9 cellular contexts compared by ENCODE assay signal in genomic region chr3:129597792-129598381, GRCh38. TPM values are rescaled to one million over a fixed set of nuclear protein-coding genes. Genes with fewer than 3 reads are reported as not detected.
DNase-seq lines count a peak whose midpoint lies in the region; ATAC-seq and TF ChIP-seq lines count a peak whose summit lies in the region.
"Had no signal": no experiment of that assay in that cellular context is flagged by ENCODE, and none has a peak within 500 bp of the region (broad histone marks: within the 10 kb centered on the region; RNA-seq: fewer than 3 reads in every experiment).

No MANE protein-coding gene starts in this region.

- H3K4me3 Mint-ChIP-seq in activated T-cell treated with anti-CD3 and anti-CD28 coated beads, Interleukin-2, amount 50 U/mL, for 4 hours, result no peak overlapping the region

- intact Hi-C loops in esophagus muscularis mucosa (cut with DNase I), result no loop called here

- 61% methylated on average over 8 of the region's 12 CpGs for WGBS in esophagus muscularis mucosa

- peak overlapping the region; percentile 55 for H3K4me3 ChIP-seq in BLaER1
- peak overlapping the region; percentile 5 to 47 (median 22) for H3K4me3 ChIP-seq in esophagus muscularis mucosa
- no peak overlapping the region for H3K4me3 ChIP-seq in parathyroid adenoma (ENCODE audit: low read depth, low read length)

- peaks cover 100% of the 10 kb centered on the region for H3K4me1 ChIP-seq in BLaER1
- peaks cover 87 to 100% (median 99%) of the 10 kb centered on the region in 4 donors for H3K4me1 ChIP-seq in esophagus muscularis mucosa
- no peaks in the 10 kb centered on the region for H3K4me1 ChIP-seq in parathyroid adenoma

- TF ChIP-seq CTCF in esophagus muscularis mucosa (IDR thresholded peaks at IDR 0.05) (no peak), parathyroid adenoma (IDR thresholded peaks at IDR 0.05) (no peak)

- H3K36me3 ChIP-seq in BLaER1 (peaks cover 16% of the 10 kb centered on the region), esophagus muscularis mucosa (peaks cover 0 to 16% (median 0%) of the 10 kb centered on the region in 4 donors), parathyroid adenoma (ENCODE audit: control insufficient read depth, insufficient read depth, low read length) (no peaks in the 10 kb centered on the region)

- no peak overlapping the region for H2AFZ ChIP-seq in parathyroid adenoma

- no peaks in the 10 kb centered on the region for H3K9me3 Mint-ChIP-seq in activated T-cell treated with anti-CD3 and anti-CD28 coated beads, Interleukin-2, amount 50 U/mL, for 4 hours

- H3K9ac ChIP-seq in BLaER1, result peak overlapping the region; percentile 87
- H3K9ac ChIP-seq in parathyroid adenoma, result no peak overlapping the region

- peaks cover 37% of the 10 kb centered on the region for H3K4me1 Mint-ChIP-seq in activated T-cell treated with anti-CD3 and anti-CD28 coated beads, Interleukin-2, amount 50 U/mL, for 4 hours (ENCODE audit: low read depth)

- TF ChIP-seq EP300 in esophagus muscularis mucosa (IDR thresholded peaks at IDR 0.05), result no peak

- no peak for TF ChIP-seq POLR2A in esophagus muscularis mucosa (IDR thresholded peaks at IDR 0.05; ENCODE audit: low read depth)

- peaks cover 2% of the 10 kb centered on the region for H3K79me2 ChIP-seq in parathyroid adenoma

- no peaks in the 10 kb centered on the region for H3K9me3 ChIP-seq in BLaER1
- no peaks in the 10 kb centered on the region for H3K9me3 ChIP-seq in esophagus muscularis mucosa
- H3K9me3 ChIP-seq in parathyroid adenoma (ENCODE audit: control insufficient read depth, low read length), result no peaks in the 10 kb centered on the region

- H4K20me1 ChIP-seq in BLaER1, result peaks cover 53% of the 10 kb centered on the region

- H3K4me2 ChIP-seq in BLaER1 (peak overlapping the region; percentile 100), parathyroid adenoma (ENCODE audit: low read length) (no peak overlapping the region)

- no peak for ATAC-seq in HG02885 (IDR thresholded peaks at IDR 0.05; ENCODE audit: poor library complexity, unreplicated experiment)
- ATAC-seq in activated T-cell treated with anti-CD3 and anti-CD28 coated beads, Interleukin-2, amount 50 U/mL, for 4 hours, result no peak

- peaks cover 1% of the 10 kb centered on the region for H3K27me3 Mint-ChIP-seq in activated T-cell treated with anti-CD3 and anti-CD28 coated beads, Interleukin-2, amount 50 U/mL, for 4 hours (ENCODE audit: low read depth)

- no peaks in the 10 kb centered on the region for H3K36me3 Mint-ChIP-seq in activated T-cell treated with anti-CD3 and anti-CD28 coated beads, Interleukin-2, amount 50 U/mL, for 4 hours (ENCODE audit: insufficient read depth)

- peak overlapping the region; percentile 99 for H3K27ac ChIP-seq in BLaER1
- H3K27ac ChIP-seq in esophagus muscularis mucosa (replicated peaks in 1 of 4), result peak overlapping the region; percentile 76 to 83 (median 80)
- peak overlapping the region; percentile 45 for H3K27ac ChIP-seq in parathyroid adenoma

- peak; percentile 66 for DNase-seq in NCI-H69 (lab: John Stamatoyannopoulos, UW)
- DNase-seq in esophagus muscularis mucosa (ENCODE audit: extremely low spot score), result no peak
- DNase-seq in stimulated activated naive CD4-positive, alpha-beta T cell treated with Interleukin-2 at 50 U/mL for 16 hours (lab: John Stamatoyannopoulos, UW), result no peak
- no peak for DNase-seq in D341Med (ENCODE audit: low spot score)
- no peak for DNase-seq in activated T-cell treated with anti-CD3 and anti-CD28 coated beads, Interleukin-2, amount 50 U/mL, for 4 hours
- DNase-seq: NCI-H1048 had no signal

- no peaks in the 10 kb centered on the region for H3K27me3 ChIP-seq in BLaER1
- H3K27me3 ChIP-seq in esophagus muscularis mucosa, result no peaks in the 10 kb centered on the region
- H3K27me3 ChIP-seq in parathyroid adenoma (ENCODE audit: control insufficient read depth, insufficient read depth, low read length), result no peaks in the 10 kb centered on the region

RNA-seq across cellular contexts. Expression of gene PLXND1, which starts 8.6 kb away (rescaled TPM):
- 10 to 100 TPM; 50.5 to 89.9 (median 76.6) TPM for total RNA-seq in esophagus muscularis mucosa
- total RNA-seq in activated T-cell treated with anti-CD3 and anti-CD28 coated beads, Interleukin-2, amount 50 U/mL, for 4 hours, result 1 to 10 TPM; 4.8 to 6.2 (median 6.1) TPM

RNA-seq across cellular contexts. Expression of gene H1-8, which starts 54.9 kb away (rescaled TPM):
- not detected for total RNA-seq in esophagus muscularis mucosa
- not detected for total RNA-seq in activated T-cell treated with anti-CD3 and anti-CD28 coated beads, Interleukin-2, amount 50 U/mL, for 4 hours

Comparison
In these comparisons a context has a peak if more than half of its experiments do, and no peak if none do; other contexts are left out.
1. H3K27ac ChIP-seq: peak in every context shown above with its lines; median percentile 99 in BLaER1; 80 in esophagus muscularis mucosa; 45 in parathyroid adenoma.
2. RNA of gene PLXND1, which starts 8.6 kb away (total RNA-seq): 50.5 to 89.9 TPM in esophagus muscularis mucosa; 4.8 to 6.2 TPM in activated T-cell treated with anti-CD3 and anti-CD28 coated beads, Interleukin-2, amount 50 U/mL, for 4 hours; every median in the first group is over 4 times any median in the second.